ENCODE assay signal across 8 cellular contexts in the genomic region with DNA sequence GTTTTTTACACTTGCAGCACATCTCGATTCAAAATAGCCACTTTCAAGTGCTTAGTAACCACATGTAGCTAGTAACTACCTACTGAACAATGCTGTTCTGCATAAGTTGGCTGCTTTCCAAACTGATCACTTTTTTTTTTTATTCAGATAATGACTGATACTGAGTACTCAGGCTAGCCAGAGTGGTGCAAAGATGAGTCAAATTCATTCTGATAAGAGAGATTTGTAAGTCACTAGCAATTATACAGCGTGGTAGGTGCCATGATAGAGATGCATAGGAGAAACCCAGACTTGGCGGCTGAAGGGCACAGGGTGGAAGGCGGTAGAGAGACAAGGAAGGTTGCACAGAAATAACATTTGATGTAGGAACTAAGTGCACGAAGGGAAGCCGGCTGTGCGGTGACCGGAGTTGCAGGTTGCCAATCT. TPM values are rescaled to one million over a fixed set of nuclear protein-coding genes. Genes with fewer than 3 reads are reported as not detected.
DNase-seq lines count a peak whose midpoint lies in the region; ATAC-seq and TF ChIP-seq lines count a peak whose summit lies in the region.

No MANE protein-coding gene starts in this region.

- DNase-seq in AG04450 (ENCODE audit: low read depth, low spot score) (no peak), HAP-1 (ENCODE audit: low spot score in 2 of 2) (no peak), left cardiac atrium (no peak), MV-4-11 (lab: John Stamatoyannopoulos, UW) (no peak)
- no peak for DNase-seq in T-helper 2 cell treated with Interferon-gamma antibody and Interleukin-4, amounts not matched to agents 5 μg/mL and 100 μg/mL, for 36 hours (ENCODE audit: low spot score)

- H3K36me3 Mint-ChIP-seq in T-helper 2 cell treated with Interferon-gamma antibody and Interleukin-4, amounts not matched to agents 5 μg/mL and 100 μg/mL, for 36 hours (ENCODE audit: low read depth), result peaks cover 15% of the 10 kb centered on the region

- intact Hi-C loops in left cardiac atrium (cut with DNase I), result no loop called here

- H3K4me3 ChIP-seq in AG04450 (ENCODE audit: low read depth, low read length) (peak overlapping the region; percentile 80), HAP-1 (peak overlapping the region; percentile 85), skin epidermis (peak overlapping the region; percentile 46 to 67 (median 58))

- no peaks in the 10 kb centered on the region for H3K27me3 ChIP-seq in AG04450 (ENCODE audit: control insufficient read depth, insufficient read depth, low read length)
- no peaks in the 10 kb centered on the region for H3K27me3 ChIP-seq in HAP-1 (ENCODE audit: low read depth)

- CTCF ChIA-PET in AG04450 (lab: Charles Lee), result interaction anchor here (0.6 to 2.7 kb wide), 59 partner anchors 9 to 1520 kb away, joined by 3 to 38 read pairs (median 5); a partner anchor contains a TSS

- H3K4me3 Mint-ChIP-seq in T-helper 2 cell treated with Interferon-gamma antibody and Interleukin-4, amounts not matched to agents 5 μg/mL and 100 μg/mL, for 36 hours, result peak overlapping the region; percentile 100

- no peak for TF ChIP-seq CTCF in AG04450 (IDR thresholded peaks at IDR 0.05; ENCODE audit: low read depth, low read length)

- peaks cover 16% of the 10 kb centered on the region for H3K4me1 Mint-ChIP-seq in T-helper 2 cell treated with Interferon-gamma antibody and Interleukin-4, amounts not matched to agents 5 μg/mL and 100 μg/mL, for 36 hours (ENCODE audit: low read depth)

- H3K27ac ChIP-seq in AG04450 (ENCODE audit: low read depth, low read length), result peak overlapping the region; percentile 94
- H3K27ac ChIP-seq in skin epidermis, result peak overlapping the region in 19 of 21 experiments; percentile 33 to 87 (median 78)

- H3K4me1 ChIP-seq in HAP-1, result peaks cover 32% of the 10 kb centered on the region

- in situ Hi-C loops in HAP-1 (cut with MboI; ENCODE audit: low sequenced_read_pairs), result no loop called here

- peaks cover 2% of the 10 kb centered on the region for H3K27me3 Mint-ChIP-seq in T-helper 2 cell treated with Interferon-gamma antibody and Interleukin-4, amounts not matched to agents 5 μg/mL and 100 μg/mL, for 36 hours (ENCODE audit: low read depth)

- H3K27ac Mint-ChIP-seq in T-helper 2 cell treated with Interferon-gamma antibody and Interleukin-4, amounts not matched to agents 5 μg/mL and 100 μg/mL, for 36 hours, result peak overlapping the region; percentile 99

- no peaks in the 10 kb centered on the region for H3K9me3 ChIP-seq in AG04450 (ENCODE audit: control insufficient read depth, insufficient read depth, low read length)
- H3K9me3 ChIP-seq in HAP-1, result no peaks in the 10 kb centered on the region

- POLR2A ChIA-PET in AG04450 (lab: Yijun Ruan, JAX), result interaction anchor here (0.6 to 1.6 kb wide), 5 partner anchors 17 to 303 kb away, joined by 3 to 20 read pairs (median 4); a partner anchor contains a TSS

- peak; percentile 3 to 40 for ATAC-seq in left cardiac atrium
- no peak for ATAC-seq in HG03108 (IDR thresholded peaks at IDR 0.05; ENCODE audit: unreplicated experiment)
- ATAC-seq in HG03342 (IDR thresholded peaks at IDR 0.05; ENCODE audit: unreplicated experiment), result no peak

- H3K36me3 ChIP-seq in HAP-1 (replicated peaks), result peaks cover 24% of the 10 kb centered on the region

- no peaks in the 10 kb centered on the region for H3K9me3 Mint-ChIP-seq in T-helper 2 cell treated with Interferon-gamma antibody and Interleukin-4, amounts not matched to agents 5 μg/mL and 100 μg/mL, for 36 hours

RNA-seq across cellular contexts. Expression of a gene that starts 0.4 kb away (rescaled TPM):
- polyA plus RNA-seq in AG04450 (2011; rRNA removed), result 96.1 and 118 TPM in 2 replicates
- 46.3 and 50.9 TPM in 2 replicates for polyA minus RNA-seq in AG04450 (2011; rRNA and poly(A)+ RNA removed)
- total RNA-seq in left cardiac atrium, result 10 to 100 TPM; 39.8 to 41.6 TPM

RNA-seq across cellular contexts. Expression of a gene that starts 44.4 kb away (rescaled TPM):
- polyA plus RNA-seq in AG04450 (2011; rRNA removed), result not detected in 2 replicates
- polyA minus RNA-seq in AG04450 (2011; rRNA and poly(A)+ RNA removed), result not detected in 2 replicates
- not detected for total RNA-seq in left cardiac atrium

Comparison
In these comparisons a context has a peak if more than half of its experiments do, and no peak if none do; other contexts are left out.
1. ATAC-seq: peak in left cardiac atrium (2 of 2); none in HG03108 (single experiment) and HG03342 (single experiment).
2. Peak in every context shown above with its lines, with median percentiles within 50 percentile points of each other: H3K4me3 ChIP-seq.